ENCODE assay signal across 14 cellular contexts in the genomic region with DNA sequence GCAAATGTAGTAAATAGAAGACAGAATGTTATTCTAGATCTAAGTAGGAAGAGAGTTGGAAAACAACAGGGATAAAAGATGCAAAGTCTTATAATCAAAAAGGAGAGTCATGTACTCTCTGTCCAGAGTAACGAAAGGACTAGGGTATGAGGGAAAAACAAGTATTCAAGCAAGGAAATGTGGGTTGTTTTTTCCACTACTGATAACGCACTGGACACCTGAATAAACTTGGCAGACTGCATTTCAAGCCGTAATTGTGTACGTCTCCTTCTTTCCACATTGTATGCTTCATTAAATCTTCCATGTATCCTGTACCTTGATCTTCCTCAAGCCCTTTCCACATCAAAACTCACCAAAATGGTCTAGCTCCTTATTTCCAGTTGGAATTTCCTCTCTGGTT.
A peak's percentile ranks its signal among the peaks of the same experiment; 100 is the strongest.
DNase-seq lines count a peak whose midpoint lies in the region; ATAC-seq and TF ChIP-seq lines count a peak whose summit lies in the region.
"Had no signal": no experiment of that assay in that cellular context is flagged by ENCODE, and none has a peak within 500 bp of the region (broad histone marks: within the 10 kb centered on the region; RNA-seq: fewer than 3 reads in every experiment).

No MANE protein-coding gene starts in this region.

- no peak overlapping the region for H2AFZ ChIP-seq in smooth muscle cell (ENCODE audit: low read depth)

- no peaks in the 10 kb centered on the region for H3K27me3 Mint-ChIP-seq in MCF 10A (ENCODE audit: insufficient read depth, unreplicated experiment)
- no peaks in the 10 kb centered on the region for H3K27me3 Mint-ChIP-seq in activated T-helper 17 cell treated with anti-CD3 and anti-CD28 coated beads, Interleukin-2, amount 50 U/mL, for 72 hours
- H3K27me3 Mint-ChIP-seq: CD8-positive, alpha-beta memory T cell had no signal

- H3K9me3 Mint-ChIP-seq in MCF 10A (ENCODE audit: unreplicated experiment), result peaks cover 8% of the 10 kb centered on the region
- H3K9me3 Mint-ChIP-seq in activated T-helper 17 cell treated with anti-CD3 and anti-CD28 coated beads, Interleukin-2, amount 50 U/mL, for 72 hours, result peaks cover 7% of the 10 kb centered on the region

- H3F3A ChIP-seq in smooth muscle cell (ENCODE audit: low read depth), result no peaks in the 10 kb centered on the region

- H3K36me3 ChIP-seq in breast epithelium, result no peaks in the 10 kb centered on the region
- H3K36me3 ChIP-seq in smooth muscle cell (ENCODE audit: low read depth), result no peaks in the 10 kb centered on the region

- H3K27ac ChIP-seq in breast epithelium (no peak overlapping the region), foreskin keratinocyte (peak overlapping the region; percentile 24), smooth muscle cell (ENCODE audit: low read depth) (peak overlapping the region; percentile 67)
- H3K27ac ChIP-seq: BLaER1 had no signal

- no peak for TF ChIP-seq POLR2A in breast epithelium (IDR thresholded peaks at IDR 0.05)
- no peak for TF ChIP-seq POLR2A in erythroblast (IDR thresholded peaks at IDR 0.05; ENCODE audit: low read length)

- peak overlapping the region; percentile 65 for H3K27ac Mint-ChIP-seq in MCF 10A (ENCODE audit: low read depth, unreplicated experiment)
- peak overlapping the region; percentile 34 for H3K27ac Mint-ChIP-seq in activated T-helper 17 cell treated with anti-CD3 and anti-CD28 coated beads, Interleukin-2, amount 50 U/mL, for 72 hours
- H3K27ac Mint-ChIP-seq: CD8-positive, alpha-beta memory T cell had no signal

- H3K4me1 ChIP-seq in breast epithelium (no peaks in the 10 kb centered on the region), foreskin keratinocyte (peaks cover 28% of the 10 kb centered on the region), smooth muscle cell (ENCODE audit: low read depth) (no peaks in the 10 kb centered on the region)
- H3K4me1 ChIP-seq: BLaER1 had no signal

- DNase-seq in MCF 10A (ENCODE audit: unreplicated experiment) (no peak), breast epithelium (ENCODE audit: low spot score in 2 of 2) (no peak), foreskin keratinocyte (no peak), smooth muscle cell (lab: John Stamatoyannopoulos, UW; ENCODE audit: unreplicated experiment) (no peak), erythroblast (lab: John Stamatoyannopoulos, UW) (no peak), NCI-H1105 treated with DMSO at 0.1 percent for 48 hours (lab: John Stamatoyannopoulos, UW) (no peak)
- DNase-seq: CD8-positive, alpha-beta memory T cell; Karpas-422; NCI-H1417; NCI-H2029 treated with DMSO at 0.1 percent for 48 hours; NCI-H524 had no signal

- H4K20me1 ChIP-seq in smooth muscle cell (ENCODE audit: low read depth), result no peaks in the 10 kb centered on the region
- H4K20me1 ChIP-seq: BLaER1 had no signal

- H3K9me3 ChIP-seq in breast epithelium (peaks cover 0 to 6% of the 10 kb centered on the region in 2 donors), smooth muscle cell (replicated peaks; ENCODE audit: low read depth) (no peaks in the 10 kb centered on the region)

- H3K36me3 Mint-ChIP-seq in MCF 10A (ENCODE audit: insufficient read depth, unreplicated experiment), result no peaks in the 10 kb centered on the region
- peaks cover 2% of the 10 kb centered on the region for H3K36me3 Mint-ChIP-seq in activated T-helper 17 cell treated with anti-CD3 and anti-CD28 coated beads, Interleukin-2, amount 50 U/mL, for 72 hours (ENCODE audit: low read depth)

- CTCF ChIA-PET in MCF 10A (lab: Yijun Ruan, JAX), result interaction anchor here (0.6 to 1.3 kb wide), 9 partner anchors 14 to 1200 kb away, joined by 3 to 4 read pairs (median 3); no protein-coding TSS in a partner anchor

- 91% methylated on average over 4 of the region's 4 CpGs for WGBS in smooth muscle cell (ENCODE audit: low lambda C conversion rate)

- TF ChIP-seq CTCF in MCF 10A (IDR thresholded peaks at IDR 0.05; ENCODE audit: unreplicated experiment), result no peak
- no peak for TF ChIP-seq CTCF in breast epithelium (IDR thresholded peaks at IDR 0.05)
- no peak for TF ChIP-seq CTCF in foreskin keratinocyte (conservative IDR thresholded peaks at IDR 0.05)
- TF ChIP-seq CTCF in smooth muscle cell (IDR thresholded peaks at IDR 0.05; ENCODE audit: borderline replicate concordance, insufficient read depth, poor library complexity, severe bottlenecking), result no peak

- H3K4me3 ChIP-seq in breast epithelium (no peak overlapping the region), smooth muscle cell (no peak overlapping the region)
- H3K4me3 ChIP-seq: BLaER1 had no signal

- H3K27me3 ChIP-seq in breast epithelium (no peaks in the 10 kb centered on the region), foreskin keratinocyte (no peaks in the 10 kb centered on the region), smooth muscle cell (ENCODE audit: low read depth) (no peaks in the 10 kb centered on the region)
- H3K27me3 ChIP-seq: BLaER1 had no signal

- intact Hi-C loops in MCF 10A (cut with micrococcal nuclease), result no loop called here
- intact Hi-C loops in breast epithelium (cut with DNase I; ENCODE audit: low total_unique reads), result no loop called here

- no peak overlapping the region for H3K4me2 ChIP-seq in smooth muscle cell
- H3K4me2 ChIP-seq: BLaER1 had no signal

- POLR2A ChIA-PET in MCF 10A (lab: Yijun Ruan, JAX), result interaction anchor here (0.6 to 1.3 kb wide), 9 partner anchors 13 to 1385 kb away, joined by 3 to 7 read pairs (median 3); no protein-coding TSS in a partner anchor

- no peak overlapping the region for H3K9ac ChIP-seq in smooth muscle cell (ENCODE audit: low read depth)
- H3K9ac ChIP-seq: BLaER1 had no signal

- peak overlapping the region; percentile 52 for H3K4me3 Mint-ChIP-seq in MCF 10A (ENCODE audit: unreplicated experiment)
- H3K4me3 Mint-ChIP-seq in activated T-helper 17 cell treated with anti-CD3 and anti-CD28 coated beads, Interleukin-2, amount 50 U/mL, for 72 hours, result peak overlapping the region; percentile 16
- H3K4me3 Mint-ChIP-seq: CD8-positive, alpha-beta memory T cell had no signal

- no peaks in the 10 kb centered on the region for H3K79me2 ChIP-seq in smooth muscle cell (ENCODE audit: low read depth)

- no TSS peak for BruUV-seq in MCF 10A (replicated peaks; lab: Mats Ljungman, UMichigan)

- peaks cover 22% of the 10 kb centered on the region for H3K4me1 Mint-ChIP-seq in MCF 10A (ENCODE audit: insufficient read depth, unreplicated experiment)
- H3K4me1 Mint-ChIP-seq in activated T-helper 17 cell treated with anti-CD3 and anti-CD28 coated beads, Interleukin-2, amount 50 U/mL, for 72 hours, result peaks cover 16% of the 10 kb centered on the region

- ATAC-seq in activated T-helper 17 cell treated with anti-CD3 and anti-CD28 coated beads, Interleukin-2, amount 50 U/mL, for 72 hours (replicated peaks), result no peak
- ATAC-seq in foreskin keratinocyte (no peak), HG03159 (IDR thresholded peaks at IDR 0.05; ENCODE audit: unreplicated experiment) (no peak)

Comparison
In these comparisons a context has a peak if more than half of its experiments do, and no peak if none do; other contexts are left out.
1. H3K27ac ChIP-seq: peak in foreskin keratinocyte (single experiment) and smooth muscle cell (single experiment); none in breast epithelium (0 of 2).